ENCODE assay signal across 16 cellular contexts in the genomic region with DNA sequence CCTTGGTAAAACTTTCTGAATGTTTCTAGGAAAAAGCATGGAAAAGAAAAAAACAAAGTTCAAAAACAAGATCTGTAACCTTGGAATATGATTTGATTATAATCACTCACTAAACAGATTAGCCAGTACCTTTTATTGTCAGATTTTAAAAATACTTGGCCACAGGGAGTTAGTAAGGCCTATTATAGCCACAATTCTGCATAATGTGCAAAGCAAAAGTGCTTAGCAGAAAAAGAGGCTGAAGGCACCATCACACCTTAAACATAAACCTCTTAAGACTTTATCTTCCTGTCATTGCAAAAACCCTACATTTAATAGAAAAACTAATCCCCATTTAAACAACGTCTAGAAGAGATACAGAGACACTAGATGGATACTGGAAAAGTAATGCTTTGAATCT. TPM values are rescaled to one million over a fixed set of nuclear protein-coding genes. Genes with fewer than 3 reads are reported as not detected.
DNase-seq lines count a peak whose midpoint lies in the region; ATAC-seq and TF ChIP-seq lines count a peak whose summit lies in the region.
"Had no signal": no experiment of that assay in that cellular context is flagged by ENCODE, and none has a peak within 500 bp of the region (broad histone marks: within the 10 kb centered on the region; RNA-seq: fewer than 3 reads in every experiment).

No MANE protein-coding gene starts in this region.

- peaks cover 86% of the 10 kb centered on the region for H3K4me1 Mint-ChIP-seq in activated T-helper 2 cell treated with anti-CD3 and anti-CD28 coated beads, Interferon-gamma antibody, Interleukin-2, Interleukin-4, amounts not matched to agents 10 μg/mL and 5 μg/mL and 100 μg/mL, durations not matched to agents 14 hours and 24 hours and 36 hours (ENCODE audit: low read depth)
- peaks cover 43% of the 10 kb centered on the region for H3K4me1 Mint-ChIP-seq in mesothelial cell of epicardium

- DNase-seq in left ventricle myocardium inferior: no peak
- DNase-seq in right cardiac atrium: no peak
- no peak for DNase-seq in activated T-helper 2 cell treated with anti-CD3 and anti-CD28 coated beads, Interferon-gamma antibody, Interleukin-2, Interleukin-4, amounts not matched to agents 10 μg/mL and 5 μg/mL and 100 μg/mL, durations not matched to agents 14 hours and 24 hours and 36 hours (ENCODE audit: low spot score)
- no peak for DNase-seq in mesothelial cell of epicardium (ENCODE audit: low spot score in 2 of 2, unreplicated experiment in 2 of 2)
- no peak for DNase-seq in NCI-H1436 (lab: John Stamatoyannopoulos, UW)
- no peak for DNase-seq in NCI-H1694 (lab: John Stamatoyannopoulos, UW)
- no peak for DNase-seq in GM19238 (ENCODE audit: insufficient read length, low spot score)
- DNase-seq: activated CD4-positive, alpha-beta T cell treated with anti-CD3 and anti-CD28 coated beads for 1 hour; aorta; head of caudate nucleus; NCI-H2029; NCI-H526 treated with DMSO at 0.1 percent for 48 hours; trophoblast cell had no signal

- H3K4me3 ChIP-seq in left ventricle myocardium inferior: no peak overlapping the region
- no peak overlapping the region for H3K4me3 ChIP-seq in right cardiac atrium (ENCODE audit: low read length)

- H3K9me3 ChIP-seq in left ventricle myocardium inferior (replicated peaks) (no peaks in the 10 kb centered on the region), right cardiac atrium (ENCODE audit: control insufficient read depth, low read length) (no peaks in the 10 kb centered on the region)

- no peaks in the 10 kb centered on the region for H3K27me3 ChIP-seq in left ventricle myocardium inferior (ENCODE audit: low read depth)
- no peaks in the 10 kb centered on the region for H3K27me3 ChIP-seq in right cardiac atrium (ENCODE audit: control insufficient read depth, insufficient read depth)

- intact Hi-C loops in left ventricle myocardium inferior (cut with micrococcal nuclease): no loop called here
- intact Hi-C loops in right cardiac atrium (cut with DNase I): no loop called here
- intact Hi-C loops in activated T-helper 2 cell treated with anti-CD3 and anti-CD28 coated beads, Interferon-gamma antibody, Interleukin-2, Interleukin-4, amounts not matched to agents 10 μg/mL and 5 μg/mL and 100 μg/mL, durations not matched to agents 14 hours and 24 hours and 36 hours (cut with micrococcal nuclease): no loop called here

- ATAC-seq in right cardiac atrium (no peak), HG02763 (IDR thresholded peaks at IDR 0.05; ENCODE audit: unreplicated experiment) (no peak)
- ATAC-seq: Panc1 had no signal

- TF ChIP-seq CTCF in left ventricle myocardium inferior (IDR thresholded peaks at IDR 0.05; ENCODE audit: borderline replicate concordance) (no peak), mesothelial cell of epicardium (IDR thresholded peaks at IDR 0.05; ENCODE audit: unreplicated experiment) (no peak)

- H3K36me3 Mint-ChIP-seq in activated T-helper 2 cell treated with anti-CD3 and anti-CD28 coated beads, Interferon-gamma antibody, Interleukin-2, Interleukin-4, amounts not matched to agents 10 μg/mL and 5 μg/mL and 100 μg/mL, durations not matched to agents 14 hours and 24 hours and 36 hours (ENCODE audit: low read depth): peaks cover 54% of the 10 kb centered on the region
- H3K36me3 Mint-ChIP-seq in mesothelial cell of epicardium: peaks cover 13% of the 10 kb centered on the region

- H3K27ac ChIP-seq in left ventricle myocardium inferior (replicated peaks): peak overlapping the region; percentile 45
- H3K27ac ChIP-seq in right cardiac atrium (ENCODE audit: low read length): no peak overlapping the region

- WGBS in right cardiac atrium: 28% methylated on average over 1 of the region's 1 CpG

- no peaks in the 10 kb centered on the region for H3K27me3 Mint-ChIP-seq in activated T-helper 2 cell treated with anti-CD3 and anti-CD28 coated beads, Interferon-gamma antibody, Interleukin-2, Interleukin-4, amounts not matched to agents 10 μg/mL and 5 μg/mL and 100 μg/mL, durations not matched to agents 14 hours and 24 hours and 36 hours (ENCODE audit: low read depth)
- no peaks in the 10 kb centered on the region for H3K27me3 Mint-ChIP-seq in mesothelial cell of epicardium (ENCODE audit: low read depth)
- H3K27me3 Mint-ChIP-seq: dendritic cell treated with granulocyte-macrophage colony-stimulating factor and Interleukin-4, amounts not matched to agents 40 ng/mL and 50 ng/mL, for 4 days had no signal

- H3K36me3 ChIP-seq in left ventricle myocardium inferior: no peaks in the 10 kb centered on the region

- H3K9me3 Mint-ChIP-seq in activated T-helper 2 cell treated with anti-CD3 and anti-CD28 coated beads, Interferon-gamma antibody, Interleukin-2, Interleukin-4, amounts not matched to agents 10 μg/mL and 5 μg/mL and 100 μg/mL, durations not matched to agents 14 hours and 24 hours and 36 hours: no peaks in the 10 kb centered on the region
- H3K9me3 Mint-ChIP-seq in mesothelial cell of epicardium: no peaks in the 10 kb centered on the region
- H3K9me3 Mint-ChIP-seq: dendritic cell treated with granulocyte-macrophage colony-stimulating factor and Interleukin-4, amounts not matched to agents 40 ng/mL and 50 ng/mL, for 4 days had no signal

- H3K27ac Mint-ChIP-seq in activated T-helper 2 cell treated with anti-CD3 and anti-CD28 coated beads, Interferon-gamma antibody, Interleukin-2, Interleukin-4, amounts not matched to agents 10 μg/mL and 5 μg/mL and 100 μg/mL, durations not matched to agents 14 hours and 24 hours and 36 hours: peak overlapping the region; percentile 61
- H3K27ac Mint-ChIP-seq in mesothelial cell of epicardium: peak overlapping the region; percentile 66

- H3K4me1 ChIP-seq in left ventricle myocardium inferior: peaks cover 88% of the 10 kb centered on the region
- peaks cover 12% of the 10 kb centered on the region for H3K4me1 ChIP-seq in right cardiac atrium (ENCODE audit: control insufficient read depth, insufficient read depth, low read length)

- H3K4me3 Mint-ChIP-seq in activated T-helper 2 cell treated with anti-CD3 and anti-CD28 coated beads, Interferon-gamma antibody, Interleukin-2, Interleukin-4, amounts not matched to agents 10 μg/mL and 5 μg/mL and 100 μg/mL, durations not matched to agents 14 hours and 24 hours and 36 hours (ENCODE audit: low read depth): no peak overlapping the region
- no peak overlapping the region for H3K4me3 Mint-ChIP-seq in mesothelial cell of epicardium
- H3K4me3 Mint-ChIP-seq: dendritic cell treated with granulocyte-macrophage colony-stimulating factor and Interleukin-4, amounts not matched to agents 40 ng/mL and 50 ng/mL, for 4 days had no signal

RNA-seq across cellular contexts. Expression of a gene that starts 41.8 kb away (rescaled TPM):
- 15.1 TPM for total RNA-seq in left ventricle myocardium inferior
- total RNA-seq in right cardiac atrium: 10 to 100 TPM; 24.5 to 44.7 (median 28.9) TPM
- 11.9 TPM for polyA plus RNA-seq in right cardiac atrium
- total RNA-seq in activated T-helper 2 cell treated with anti-CD3 and anti-CD28 coated beads, Interferon-gamma antibody, Interleukin-2, Interleukin-4, amounts not matched to agents 10 μg/mL and 5 μg/mL and 100 μg/mL, durations not matched to agents 14 hours and 24 hours and 36 hours: 50.5 and 52.2 TPM in 2 replicates
- total RNA-seq in mesothelial cell of epicardium: 65.1 to 71.6 TPM (median 69.3 TPM) in 3 replicates
